11 cellular contexts compared by ENCODE assay signal in the genomic region with DNA sequence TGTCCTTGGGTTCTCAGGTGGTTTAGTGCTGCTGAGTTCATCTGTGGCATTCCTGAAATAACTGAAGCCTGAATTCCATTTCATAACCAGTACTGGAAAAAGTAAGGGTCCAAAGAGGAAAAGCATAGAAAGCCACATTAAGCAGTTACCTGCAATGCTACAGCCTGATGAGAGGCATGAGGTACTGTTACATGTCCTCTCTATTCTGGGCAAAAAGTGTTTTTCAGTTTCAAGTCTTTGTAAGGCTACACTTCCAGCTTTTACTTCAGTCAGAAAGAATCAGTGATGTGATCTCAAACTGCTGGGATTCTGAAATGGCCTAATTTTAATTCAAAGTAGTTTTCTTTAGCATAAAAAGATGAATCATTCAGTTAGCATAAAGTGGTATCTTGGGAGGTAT.
DNase-seq lines count a peak whose midpoint lies in the region; ATAC-seq, FAIRE-seq and TF ChIP-seq lines count a peak whose summit lies in the region.
"Had no signal": no experiment of that assay in that cellular context is flagged by ENCODE, and none has a peak within 500 bp of the region (broad histone marks: within the 10 kb centered on the region; RNA-seq: fewer than 3 reads in every experiment).

No MANE protein-coding gene starts in this region.

- H3K27ac Mint-ChIP-seq in immature natural killer cell: no peak overlapping the region
- H3K27ac Mint-ChIP-seq: T-cell had no signal

- H3K9ac ChIP-seq in endothelial cell of umbilical vein (replicated peaks; ENCODE audit: extremely low read depth, insufficient read depth, low read length): no peak overlapping the region

- H3K27me3 Mint-ChIP-seq in immature natural killer cell (ENCODE audit: low read depth in 3 of 3): peaks cover 0 to 2% (median 1%) of the 10 kb centered on the region in 3 donors

- ATAC-seq in GM18502 (IDR thresholded peaks at IDR 0.05; ENCODE audit: poor library complexity, unreplicated experiment) (peak; percentile 47), GM21723 (IDR thresholded peaks at IDR 0.05; ENCODE audit: unreplicated experiment) (peak; percentile 36), HG03432 (IDR thresholded peaks at IDR 0.05; ENCODE audit: unreplicated experiment) (peak; percentile 29), GM18868 (IDR thresholded peaks at IDR 0.05; ENCODE audit: unreplicated experiment) (no peak), HG03354 (IDR thresholded peaks at IDR 0.05; ENCODE audit: poor library complexity, severe bottlenecking, unreplicated experiment) (no peak)
- ATAC-seq: T-cell had no signal

- no peaks in the 10 kb centered on the region for H3K4me1 ChIP-seq in endothelial cell of umbilical vein (ENCODE audit: control insufficient read depth, extremely low read depth, insufficient read depth, low read length)

- dilution Hi-C loops in endothelial cell of umbilical vein (cut with MboI; ENCODE audit: extremely low pct_ligation_motif_present, low sequenced_read_pairs): no loop called here

- no peaks in the 10 kb centered on the region for H4K20me1 ChIP-seq in endothelial cell of umbilical vein (replicated peaks; ENCODE audit: control insufficient read depth, extremely low read depth, insufficient read depth, low read length)

- no peaks in the 10 kb centered on the region for H3K9me3 ChIP-seq in endothelial cell of umbilical vein (replicated peaks; ENCODE audit: control insufficient read depth, insufficient read depth, low read length)
- H3K9me3 ChIP-seq: MG63 had no signal

- no peak overlapping the region for H3K4me3 ChIP-seq in endothelial cell of umbilical vein (replicated peaks in 1 of 3; ENCODE audit: insufficient read depth in 1 of 3, low read depth in 1 of 3, low read length in 3 of 3)
- H3K4me3 ChIP-seq in foreskin fibroblast (ENCODE audit: low read depth in 1 of 2, low read length in 2 of 2): no peak overlapping the region
- H3K4me3 ChIP-seq: MG63 had no signal

- H3K9me1 ChIP-seq in endothelial cell of umbilical vein (replicated peaks; ENCODE audit: control insufficient read depth, extremely low read depth, insufficient read depth, low read length): no peaks in the 10 kb centered on the region

- no peaks in the 10 kb centered on the region for H3K36me3 Mint-ChIP-seq in immature natural killer cell
- H3K36me3 Mint-ChIP-seq: T-cell had no signal

- POLR2A ChIA-PET in endothelial cell of umbilical vein (lab: Charles Lee): no interaction called here

- FAIRE-seq in endothelial cell of umbilical vein (lab: Jason Lieb, UNC): peak; percentile 44

- CTCF ChIA-PET in endothelial cell of umbilical vein (lab: Charles Lee): interaction anchor here (0.6 to 2.1 kb wide), 17 partner anchors 9 to 1094 kb away, joined by 3 to 13 read pairs (median 4); no protein-coding TSS in a partner anchor

- no peak overlapping the region for H2AFZ ChIP-seq in endothelial cell of umbilical vein (ENCODE audit: low read depth, low read length)

- no peaks in the 10 kb centered on the region for H3K4me1 Mint-ChIP-seq in immature natural killer cell

- TF ChIP-seq CTCF in endothelial cell of umbilical vein (IDR thresholded peaks at IDR 0.05; ENCODE audit: extremely low read depth in 1 of 2, insufficient read depth in 1 of 2, low read depth in 1 of 2, low read length in 2 of 2): no peak
- TF ChIP-seq CTCF in foreskin fibroblast (IDR thresholded peaks at IDR 0.05; ENCODE audit: low read depth, low read length): no peak

- no peak for DNase-seq in endothelial cell of umbilical vein (ENCODE audit: low read depth, low spot score)
- DNase-seq in immature natural killer cell: no peak
- DNase-seq in foreskin fibroblast: no peak
- DNase-seq: H9, MG63 had no signal

- no peak overlapping the region for H3K4me2 ChIP-seq in endothelial cell of umbilical vein (ENCODE audit: insufficient read depth, low read length)

- no peaks in the 10 kb centered on the region for H3K36me3 ChIP-seq in endothelial cell of umbilical vein (ENCODE audit: control insufficient read depth in 2 of 2, extremely low read depth in 1 of 2, insufficient read depth in 2 of 2, low read length in 2 of 2)
- H3K36me3 ChIP-seq: MG63 had no signal

- no peak overlapping the region for H3K4me3 Mint-ChIP-seq in immature natural killer cell
- H3K4me3 Mint-ChIP-seq: H9, T-cell had no signal

- BruUV-seq in endothelial cell of umbilical vein (replicated peaks; lab: Mats Ljungman, UMichigan): no TSS peak

- no peak for TF ChIP-seq POLR2A in endothelial cell of umbilical vein (IDR thresholded peaks at IDR 0.05; ENCODE audit: low read depth, low read length)

- peaks cover 0 to 2% of the 10 kb centered on the region in 2 experiments for H3K27me3 ChIP-seq in endothelial cell of umbilical vein (ENCODE audit: control insufficient read depth in 2 of 2, insufficient read depth in 2 of 2, low read length in 2 of 2)
- H3K27me3 ChIP-seq: MG63 had no signal

- intact Hi-C loops in endothelial cell of umbilical vein (cut with micrococcal nuclease): loop anchor here (5.0 kb wide), 4 partner anchors 131 to 1321 kb away; no protein-coding TSS in a partner anchor

- H3K27ac ChIP-seq in endothelial cell of umbilical vein (ENCODE audit: insufficient read depth, low read depth, low read length): no peak overlapping the region

- no peaks in the 10 kb centered on the region for H3K9me3 Mint-ChIP-seq in immature natural killer cell
- H3K9me3 Mint-ChIP-seq: H9, T-cell had no signal

- no peaks in the 10 kb centered on the region for H3K79me2 ChIP-seq in endothelial cell of umbilical vein (ENCODE audit: control insufficient read depth, insufficient read depth, low read length)

TF ChIP-seq in endothelial cell of umbilical vein, 7 proteins besides CTCF, POLR2A, EP300 and RAD21:
- no peak for TF ChIP-seq EZH2 (IDR thresholded peaks at IDR 0.05; ENCODE audit: borderline replicate concordance, low read depth, low read length, severe bottlenecking)
- no peak for TF ChIP-seq FOS (IDR thresholded peaks at IDR 0.05; ENCODE audit: borderline replicate concordance, insufficient read depth, low read length)
- TF ChIP-seq, protein P1, sequence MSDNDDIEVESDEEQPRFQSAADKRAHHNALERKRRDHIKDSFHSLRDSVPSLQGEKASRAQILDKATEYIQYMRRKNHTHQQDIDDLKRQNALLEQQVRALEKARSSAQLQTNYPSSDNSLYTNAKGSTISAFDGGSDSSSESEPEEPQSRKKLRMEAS (IDR thresholded peaks at IDR 0.05; ENCODE audit: insufficient read depth, insufficient read length): no peak
- TF ChIP-seq GATA2 (IDR thresholded peaks at IDR 0.05; ENCODE audit: insufficient read depth, insufficient read length, low read depth, low read length): no peak
- TF ChIP-seq POLR2AphosphoS5 (IDR thresholded peaks at IDR 0.05; ENCODE audit: insufficient read depth, low read depth, low read length): no peak
- TF ChIP-seq MYC (IDR thresholded peaks at IDR 0.05; ENCODE audit: low read depth, low read length): no peak
- TF ChIP-seq JUN (IDR thresholded peaks at IDR 0.05; ENCODE audit: borderline replicate concordance, insufficient read depth, insufficient read length, low read depth): no peak

Comparison
In these comparisons a context has a peak if more than half of its experiments do, and no peak if none do; other contexts are left out.
1. ATAC-seq: peak in GM18502 (single experiment), GM21723 (single experiment) and HG03432 (single experiment); none in GM18868 (single experiment) and HG03354 (single experiment).